ENCODE assay signal across 18 cellular contexts in the genomic region with DNA sequence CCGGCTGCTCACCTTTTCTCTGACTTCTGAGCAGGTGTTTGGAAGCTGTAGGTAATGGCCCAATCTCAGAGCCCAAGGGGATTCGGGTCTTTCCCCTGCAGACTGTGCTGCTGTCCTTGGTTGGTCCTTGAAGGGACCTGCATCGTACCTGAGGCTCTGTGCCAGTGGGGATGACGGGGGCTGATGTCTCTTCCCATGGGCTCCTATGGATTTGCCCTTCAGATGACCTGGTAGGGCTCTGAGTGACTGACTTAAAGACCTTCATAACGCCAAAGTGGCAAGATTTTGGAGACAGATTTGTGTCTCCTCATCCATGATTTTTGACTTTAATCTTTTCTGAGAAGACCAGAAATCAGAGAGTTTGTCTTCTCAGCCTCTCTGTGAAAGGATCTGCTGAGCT.
DNase-seq lines count a peak whose midpoint lies in the region; ATAC-seq and TF ChIP-seq lines count a peak whose summit lies in the region.
"Had no signal": no experiment of that assay in that cellular context is flagged by ENCODE, and none has a peak within 500 bp of the region (broad histone marks: within the 10 kb centered on the region; RNA-seq: fewer than 3 reads in every experiment).

No MANE protein-coding gene starts in this region.

- WGBS in heart left ventricle, 4 donors = 69 to 83% (median 77%) methylated on average over 5 of the region's 5 CpGs

- peaks cover 0 to 68% of the 10 kb centered on the region in 2 donors for H3K4me1 ChIP-seq in right atrium auricular region
- H3K4me1 ChIP-seq in heart left ventricle = peaks cover 0 to 77% (median 43%) of the 10 kb centered on the region in 12 donors
- H3K4me1 ChIP-seq: A549 had no signal

- no peak for DNase-seq in right atrium auricular region (ENCODE audit: low spot score)
- DNase-seq in heart left ventricle = no peak
- no peak for DNase-seq in naive B cell
- DNase-seq in progenitor cell of endocrine pancreas (ENCODE audit: low spot score, unreplicated experiment) = no peak
- no peak for DNase-seq in pons (ENCODE audit: low spot score)
- DNase-seq: CD8-positive, alpha-beta memory T cell; DMS53; H7; KBM-7; NCI-H1105 treated with DMSO at 0.1 percent for 48 hours; NCI-H1694; NCI-H2081 treated with DMSO at 0.1 percent for 48 hours; Right ventricle myocardium superior had no signal

- intact Hi-C loops in heart left ventricle (cut with DNase I) = loop anchor here in 7 of 10 donors (2.0 to 10.0 kb wide), 5 partner anchors 48 to 164 kb away; a partner anchor contains a TSS

- H3K36me3 Mint-ChIP-seq in naive B cell = no peaks in the 10 kb centered on the region
- no peaks in the 10 kb centered on the region for H3K36me3 Mint-ChIP-seq in progenitor cell of endocrine pancreas (ENCODE audit: insufficient read depth)

- TF ChIP-seq CTCF in right atrium auricular region (IDR thresholded peaks at IDR 0.05) = no peak
- no peak for TF ChIP-seq CTCF in heart left ventricle (IDR thresholded peaks at IDR 0.05)
- no peak for TF ChIP-seq CTCF in progenitor cell of endocrine pancreas (IDR thresholded peaks at IDR 0.05; ENCODE audit: unreplicated experiment)

- H3K27me3 Mint-ChIP-seq in naive B cell (no peaks in the 10 kb centered on the region), progenitor cell of endocrine pancreas (no peaks in the 10 kb centered on the region)
- H3K27me3 Mint-ChIP-seq: CD8-positive, alpha-beta memory T cell had no signal

- H3K27ac ChIP-seq in right atrium auricular region (peak overlapping the region; percentile 25 to 46), heart left ventricle (peak overlapping the region in 4 of 12 donors; percentile 19 to 35 (median 27)), angular gyrus (ENCODE audit: low read depth, low read length) (peak overlapping the region; percentile 8)
- H3K27ac ChIP-seq: A549 had no signal

- H3K4me3 Mint-ChIP-seq in naive B cell (no peak overlapping the region), progenitor cell of endocrine pancreas (ENCODE audit: low read depth) (no peak overlapping the region)
- H3K4me3 Mint-ChIP-seq: CD8-positive, alpha-beta memory T cell had no signal

- peak overlapping the region; percentile 88 to 100 (median 94) for H3K27ac Mint-ChIP-seq in naive B cell
- H3K27ac Mint-ChIP-seq in progenitor cell of endocrine pancreas = no peak overlapping the region

- H3K4me3 ChIP-seq in right atrium auricular region (no peak overlapping the region), heart left ventricle (no peak overlapping the region)
- H3K4me3 ChIP-seq: A549 had no signal

- H3K9me3 Mint-ChIP-seq in naive B cell (no peaks in the 10 kb centered on the region), progenitor cell of endocrine pancreas (ENCODE audit: low read depth) (no peaks in the 10 kb centered on the region)
- H3K9me3 Mint-ChIP-seq: CD8-positive, alpha-beta memory T cell had no signal

- no peak for ATAC-seq in heart left ventricle
- ATAC-seq in naive B cell (ENCODE audit: low read depth in 2 of 2) = no peak
- no peak for ATAC-seq in HG02623 (IDR thresholded peaks at IDR 0.05; ENCODE audit: unreplicated experiment)
- ATAC-seq in GM19351 (IDR thresholded peaks at IDR 0.05; ENCODE audit: unreplicated experiment) = no peak
- ATAC-seq: A549, HepG2 had no signal

- H3K36me3 ChIP-seq in right atrium auricular region = no peaks in the 10 kb centered on the region
- no peaks in the 10 kb centered on the region for H3K36me3 ChIP-seq in heart left ventricle

- H3K4me1 Mint-ChIP-seq in naive B cell = peaks cover 31 to 45% (median 34%) of the 10 kb centered on the region in 3 donors
- peaks cover 13% of the 10 kb centered on the region for H3K4me1 Mint-ChIP-seq in progenitor cell of endocrine pancreas (ENCODE audit: low read depth)

- no peaks in the 10 kb centered on the region for H3K9me3 ChIP-seq in right atrium auricular region
- no peaks in the 10 kb centered on the region for H3K9me3 ChIP-seq in heart left ventricle
- H3K9me3 ChIP-seq: A549 had no signal

- H3K27me3 ChIP-seq in right atrium auricular region = no peaks in the 10 kb centered on the region
- H3K27me3 ChIP-seq in heart left ventricle = no peaks in the 10 kb centered on the region

- no peak for TF ChIP-seq POLR2A in heart left ventricle (IDR thresholded peaks at IDR 0.05)
